ENCODE assay signal across 19 cellular contexts in the genomic region with DNA sequence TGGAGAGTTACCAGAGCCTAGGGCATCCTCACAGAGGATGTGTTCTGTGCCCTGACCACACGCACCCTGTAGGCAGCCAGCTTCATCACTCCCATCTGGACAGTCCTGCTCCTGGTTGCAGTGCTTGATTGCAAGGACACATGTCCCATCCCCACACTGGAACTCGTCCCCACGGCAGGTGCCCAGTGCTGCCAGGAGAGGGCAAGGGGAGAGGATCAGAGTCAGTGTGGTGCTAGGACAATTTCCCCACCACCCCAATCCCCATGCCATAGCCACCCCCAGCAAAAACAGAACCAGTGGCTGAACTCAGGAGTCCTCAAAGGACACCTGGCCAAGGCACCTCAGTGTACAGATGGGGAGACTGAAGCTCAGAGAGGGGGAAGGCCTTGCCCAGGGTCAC.
"Had no signal": no experiment of that assay in that cellular context is flagged by ENCODE, and none has a peak within 500 bp of the region (broad histone marks: within the 10 kb centered on the region; RNA-seq: fewer than 3 reads in every experiment).

No MANE protein-coding gene starts in this region.

- H3K27me3 Mint-ChIP-seq: naive thymus-derived CD8-positive, alpha-beta T cell; progenitor cell of endocrine pancreas; stimulated activated naive CD8-positive, alpha-beta T cell treated with anti-CD3 and anti-CD28 coated beads, Interleukin-15, amount 100 ng/mL, for 72 hours; type B pancreatic cell had no signal

- DNase-seq: hippocampal formation; left colon; left lung; lower lobe of right lung; mammary epithelial cell; mesenchymal stem cell; naive thymus-derived CD8-positive, alpha-beta T cell; nucleus accumbens; right lobe of liver; stimulated activated CD4-positive, alpha-beta T cell treated with anti-CD3 and anti-CD28 coated beads, Interleukin-4, amount 100 ng/mL, for 24 hours; stimulated activated naive CD4-positive, alpha-beta T cell treated with Interleukin-2 at 50 U/mL for 16 hours; stimulated activated naive CD8-positive, alpha-beta T cell treated with anti-CD3 and anti-CD28 coated beads, Interleukin-15, amount 100 ng/mL, for 72 hours; substantia nigra; uterus had no signal

- H3K4me1 Mint-ChIP-seq: nephron, neural crest cell had no signal

- H3K36me3 Mint-ChIP-seq: type B pancreatic cell had no signal

- H3K4me3 Mint-ChIP-seq: naive thymus-derived CD8-positive, alpha-beta T cell; nephron; neural crest cell; stimulated activated effector memory CD8-positive, alpha-beta T cell treated with anti-CD3 and anti-CD28 coated beads, Interleukin-12 subunit alpha, Interleukin-12 subunit beta, amount 100 ng/mL, for 72 hours; stimulated activated naive CD8-positive, alpha-beta T cell treated with anti-CD3 and anti-CD28 coated beads, Interleukin-15, amount 100 ng/mL, for 72 hours; type B pancreatic cell had no signal

- H3K9me3 Mint-ChIP-seq: naive thymus-derived CD8-positive, alpha-beta T cell; nephron; neural crest cell; stimulated activated effector memory CD8-positive, alpha-beta T cell treated with anti-CD3 and anti-CD28 coated beads, Interleukin-12 subunit alpha, Interleukin-12 subunit beta, amount 100 ng/mL, for 72 hours; stimulated activated naive CD8-positive, alpha-beta T cell treated with anti-CD3 and anti-CD28 coated beads, Interleukin-15, amount 100 ng/mL, for 72 hours; type B pancreatic cell had no signal

- H3K27ac Mint-ChIP-seq: nephron; progenitor cell of endocrine pancreas; stimulated activated effector memory CD8-positive, alpha-beta T cell treated with anti-CD3 and anti-CD28 coated beads, Interleukin-12 subunit alpha, Interleukin-12 subunit beta, amount 100 ng/mL, for 72 hours; stimulated activated naive CD8-positive, alpha-beta T cell treated with anti-CD3 and anti-CD28 coated beads, Interleukin-15, amount 100 ng/mL, for 72 hours; type B pancreatic cell had no signal

- ATAC-seq: left colon; left lung; lower lobe of right lung; naive thymus-derived CD8-positive, alpha-beta T cell; right lobe of liver; stimulated activated effector memory CD8-positive, alpha-beta T cell treated with anti-CD3 and anti-CD28 coated beads, Interleukin-12 subunit alpha, Interleukin-12 subunit beta, amount 100 ng/mL, for 72 hours; stimulated activated naive CD8-positive, alpha-beta T cell treated with anti-CD3 and anti-CD28 coated beads, Interleukin-15, amount 100 ng/mL, for 72 hours had no signal
